Comparison of ENCODE assay signal across 22 cellular contexts in the genomic region with DNA sequence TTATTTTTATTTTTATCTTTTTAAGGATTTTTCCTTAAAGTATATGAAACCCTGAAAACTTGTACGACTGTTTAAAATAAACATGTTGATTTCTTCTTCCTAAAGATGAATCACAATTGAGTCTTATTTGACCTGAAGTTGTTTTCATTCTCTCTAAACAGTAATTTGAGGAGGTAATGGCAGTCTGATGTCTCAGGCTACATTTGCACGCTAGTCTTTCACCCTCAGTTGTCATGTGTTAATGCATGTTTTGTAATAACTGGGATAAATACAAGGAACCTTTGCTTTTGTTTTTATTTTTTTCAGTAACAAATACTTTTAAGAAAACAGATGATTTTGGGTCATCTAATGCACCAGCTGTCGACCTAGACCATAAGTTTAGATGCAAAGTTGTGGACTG.
"Had no signal": no experiment of that assay in that cellular context is flagged by ENCODE, and none has a peak within 500 bp of the region (broad histone marks: within the 10 kb centered on the region; RNA-seq: fewer than 3 reads in every experiment).

No MANE protein-coding gene starts in this region.

- H3K27me3 ChIP-seq: left lung, ovary, right atrium auricular region, suprapubic skin, tibial artery, upper lobe of right lung had no signal

- H3K4me1 ChIP-seq: left lung, lower lobe of right lung, suprapubic skin, tibial artery, upper lobe of right lung had no signal

- DNase-seq: hippocampal formation; kidney; left colon; left lung; lower lobe of right lung; mammary epithelial cell; mesendoderm; mucosa of descending colon; naive thymus-derived CD4-positive, alpha-beta T cell; ovary; stimulated activated CD4-positive, alpha-beta T cell treated with anti-CD3 and anti-CD28 coated beads, Interleukin-4, amount 100 ng/mL, for 24 hours; stimulated activated naive CD4-positive, alpha-beta T cell; tibial artery; trophoblast cell; upper lobe of right lung had no signal

- ATAC-seq: left colon; left lung; lower lobe of right lung; mucosa of descending colon; naive thymus-derived CD4-positive, alpha-beta T cell; natural killer cell treated with Interleukin-12 subunit alpha and Interleukin-12 subunit beta and Interleukin-15 and Interleukin-18, amount 100 ng/mL, for 72 hours; sciatic nerve; stimulated activated effector memory CD8-positive, alpha-beta T cell treated with anti-CD3 and anti-CD28 coated beads, Interleukin-12 subunit alpha, Interleukin-12 subunit beta, amount 100 ng/mL, for 72 hours; upper lobe of right lung had no signal

- H3K9me3 ChIP-seq: left lung, lower lobe of right lung, mucosa of descending colon, ovary, right atrium auricular region, suprapubic skin, thoracic aorta, tibial artery, upper lobe of right lung had no signal

- H3K36me3 ChIP-seq: ovary had no signal

- H3K4me3 ChIP-seq: left lung, lower lobe of right lung, mucosa of descending colon, ovary, right atrium auricular region, skin epidermis, suprapubic skin, thoracic aorta, tibial artery, upper lobe of right lung had no signal

- H3K27ac ChIP-seq: left lung, lower lobe of right lung, ovary, right atrium auricular region, skin epidermis, suprapubic skin, thoracic aorta, tibial artery, upper lobe of right lung had no signal
